9 cellular contexts compared by ENCODE assay signal in the genomic region with DNA sequence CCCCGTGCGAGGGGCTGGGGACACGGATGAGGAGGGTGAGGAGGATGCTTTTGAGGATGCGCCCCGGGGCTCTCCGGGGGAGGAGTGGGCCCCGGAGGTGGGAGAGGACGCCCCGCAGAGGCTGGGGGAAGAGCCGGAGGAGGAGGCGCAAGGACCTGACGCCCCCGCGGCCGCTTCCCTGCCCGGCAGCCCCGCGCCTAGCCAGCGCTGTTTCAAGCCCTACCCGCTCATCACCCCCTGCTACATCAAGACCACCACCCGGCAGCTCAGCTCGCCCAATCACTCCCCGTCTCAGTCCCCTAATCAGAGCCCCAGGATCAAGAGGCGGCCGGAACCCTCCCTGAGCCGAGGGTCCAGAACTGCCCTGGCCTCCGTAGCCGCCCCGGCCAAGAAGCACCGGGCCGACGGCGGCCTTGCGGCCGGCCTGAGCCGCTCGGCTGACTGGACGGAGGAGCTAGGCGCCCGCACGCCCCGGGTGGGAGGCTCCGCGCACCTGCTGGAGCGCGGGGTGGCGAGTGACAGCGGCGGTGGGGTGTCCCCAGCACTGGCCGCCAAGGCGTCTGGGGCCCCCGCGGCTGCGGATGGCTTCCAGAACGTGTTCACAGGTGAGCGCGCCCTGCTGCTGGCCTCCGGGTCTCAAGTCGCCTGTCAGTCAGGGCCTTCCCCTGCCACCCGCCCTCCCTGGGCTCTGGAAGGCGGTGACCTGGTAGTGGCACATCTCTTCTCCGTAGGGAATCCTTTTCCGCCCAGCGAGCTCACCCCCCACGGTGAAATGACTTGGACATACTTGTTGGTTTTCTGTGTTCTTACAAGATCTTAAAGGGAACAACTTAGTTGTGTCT. TPM values are rescaled to one million over a fixed set of nuclear protein-coding genes. Genes with fewer than 3 reads are reported as not detected.
DNase-seq lines count a peak whose midpoint lies in the region; ATAC-seq and TF ChIP-seq lines count a peak whose summit lies in the region.
"Had no signal": no experiment of that assay in that cellular context is flagged by ENCODE, and none has a peak within 500 bp of the region (broad histone marks: within the 10 kb centered on the region; RNA-seq: fewer than 3 reads in every experiment).

No MANE protein-coding gene starts in this region.

- BruUV-seq in MCF 10A (replicated peaks; lab: Mats Ljungman, UMichigan) = no TSS peak
- BruUV-seq in mammary epithelial cell (replicated peaks; lab: Mats Ljungman, UMichigan) = no TSS peak

- H3K9me3 Mint-ChIP-seq in MCF 10A (ENCODE audit: unreplicated experiment) = no peaks in the 10 kb centered on the region

- H4K20me1 ChIP-seq in mammary epithelial cell (ENCODE audit: insufficient read depth, low read length) = no peaks in the 10 kb centered on the region

- H3K27me3 ChIP-seq in mammary epithelial cell (ENCODE audit: insufficient read depth, low read length) (peaks cover 33% of the 10 kb centered on the region), breast epithelium (peaks cover 4 to 26% of the 10 kb centered on the region in 2 donors), upper lobe of right lung (peaks cover 60% of the 10 kb centered on the region)

- peaks cover 36% of the 10 kb centered on the region for H3K27me3 Mint-ChIP-seq in MCF 10A (ENCODE audit: insufficient read depth, unreplicated experiment)

- ATAC-seq in upper lobe of right lung = peak; percentile 39
- no peak for ATAC-seq in HG03439 (IDR thresholded peaks at IDR 0.05; ENCODE audit: unreplicated experiment)

- H3K4me3 Mint-ChIP-seq in MCF 10A (ENCODE audit: unreplicated experiment) = peak overlapping the region; percentile 21

- no peak overlapping the region for H3K9ac ChIP-seq in mammary epithelial cell (ENCODE audit: insufficient read depth, low read length)

- 11% methylated on average over 19 of the region's 65 CpGs for WGBS in mammary epithelial cell (ENCODE audit: low coverage, missing lambda C conversion rate)

- H3K4me1 Mint-ChIP-seq in MCF 10A (ENCODE audit: insufficient read depth, unreplicated experiment) = no peaks in the 10 kb centered on the region

- POLR2A ChIA-PET in MCF 10A (lab: Yijun Ruan, JAX) = no interaction called here

- TF ChIP-seq CTCF in MCF 10A (IDR thresholded peaks at IDR 0.05; ENCODE audit: unreplicated experiment) (no peak), mammary epithelial cell (conservative IDR thresholded peaks at IDR 0.05 in 1 of 2, IDR thresholded peaks at IDR 0.05 in 1 of 2; ENCODE audit: extremely low read depth in 1 of 2, insufficient read depth in 1 of 2, low read depth in 1 of 2, low read length in 2 of 2) (no peak), breast epithelium (IDR thresholded peaks at IDR 0.05) (no peak), upper lobe of right lung (IDR thresholded peaks at IDR 0.05) (no peak)

- no peaks in the 10 kb centered on the region for H3K36me3 ChIP-seq in mammary epithelial cell (ENCODE audit: insufficient read depth, low read length)
- H3K36me3 ChIP-seq in breast epithelium = no peaks in the 10 kb centered on the region
- H3K36me3 ChIP-seq in upper lobe of right lung = no peaks in the 10 kb centered on the region

- H3K4me3 ChIP-seq in mammary epithelial cell (replicated peaks in 1 of 3; ENCODE audit: insufficient read depth in 1 of 3, low read depth in 2 of 3, low read length in 3 of 3) = no peak overlapping the region
- peak overlapping the region; percentile 28 to 70 (median 55) for H3K4me3 ChIP-seq in breast epithelium
- peak overlapping the region; percentile 14 for H3K4me3 ChIP-seq in upper lobe of right lung

- no peaks in the 10 kb centered on the region for H3K36me3 Mint-ChIP-seq in MCF 10A (ENCODE audit: insufficient read depth, unreplicated experiment)

- H3K79me2 ChIP-seq in mammary epithelial cell (ENCODE audit: insufficient read depth, low read length) = no peaks in the 10 kb centered on the region

- DNase-seq in MCF 10A (ENCODE audit: unreplicated experiment) (no peak), mammary epithelial cell (no peak), breast epithelium (ENCODE audit: low spot score in 2 of 2) (no peak), left kidney (ENCODE audit: low read depth, low spot score) (peak; percentile 63), upper lobe of right lung (no peak), DMS153 (lab: John Stamatoyannopoulos, UW) (no peak), KG1 (lab: John Stamatoyannopoulos, UW) (no peak)

- dilution Hi-C loops in mammary epithelial cell (cut with HindIII; ENCODE audit: low sequenced_read_pairs) = no loop called here

- no peak overlapping the region for H2AFZ ChIP-seq in mammary epithelial cell (ENCODE audit: low read depth, low read length)

- intact Hi-C loops in MCF 10A (cut with micrococcal nuclease) = no loop called here
- intact Hi-C loops in mammary epithelial cell (cut with micrococcal nuclease) = no loop called here
- intact Hi-C loops in breast epithelium (cut with DNase I; ENCODE audit: low total_unique reads) = no loop called here
- intact Hi-C loops in upper lobe of right lung (cut with DNase I) = no loop called here

- no peak overlapping the region for H3K27ac Mint-ChIP-seq in MCF 10A (ENCODE audit: low read depth, unreplicated experiment)

- in situ Hi-C loops in mammary epithelial cell (cut with MboI; ENCODE audit: low sequenced_read_pairs in 2 of 2) = no loop called here

- no peak overlapping the region for H3K4me2 ChIP-seq in mammary epithelial cell (ENCODE audit: insufficient read depth, low read depth, low read length)

- H3K9me3 ChIP-seq in mammary epithelial cell (replicated peaks; ENCODE audit: insufficient read depth, low read length) = no peaks in the 10 kb centered on the region
- no peaks in the 10 kb centered on the region for H3K9me3 ChIP-seq in breast epithelium
- no peaks in the 10 kb centered on the region for H3K9me3 ChIP-seq in upper lobe of right lung
- H3K9me3 ChIP-seq: Caco-2 had no signal

- H3K4me1 ChIP-seq in mammary epithelial cell (ENCODE audit: insufficient read depth, low read length) = peaks cover 3% of the 10 kb centered on the region
- no peaks in the 10 kb centered on the region for H3K4me1 ChIP-seq in breast epithelium
- H3K4me1 ChIP-seq in upper lobe of right lung = peaks cover 9% of the 10 kb centered on the region

- H3K27ac ChIP-seq in mammary epithelial cell (ENCODE audit: insufficient read depth, low read depth, low read length) (no peak overlapping the region), breast epithelium (peak overlapping the region; percentile 42 to 71), upper lobe of right lung (no peak overlapping the region)

- CTCF ChIA-PET in MCF 10A (lab: Yijun Ruan, JAX) (interaction anchor here (0.5 to 1.4 kb wide), 3 partner anchors 56 to 638 kb away, joined by 4 to 8 read pairs (median 5); no protein-coding TSS in a partner anchor), mammary epithelial cell (lab: Charles Lee; ENCODE audit: low non-redundant PET) (no interaction called here)

- no peak for TF ChIP-seq POLR2A in breast epithelium (IDR thresholded peaks at IDR 0.05)

RNA-seq across cellular contexts. Expression of a gene that starts 1.7 kb away (rescaled TPM):
- total RNA-seq in MCF 10A (2022) (5.3 and 8.6 TPM in 2 replicates), mammary epithelial cell (not detected), breast epithelium (1 to 10 TPM in 2 of 3 donors, under 1 TPM in 1; 0.80 to 4.2 (median 3.3) TPM), upper lobe of right lung (0.52 TPM)
- not detected for polyA plus RNA-seq in mammary epithelial cell
- not detected for polyA minus RNA-seq in mammary epithelial cell
- total RNA-seq: Caco-2 had no signal

Comparison
In these comparisons a context has a peak if more than half of its experiments do, and no peak if none do; other contexts are left out.
1. H3K27ac ChIP-seq: peak in breast epithelium (2 of 2); none in mammary epithelial cell (single experiment) and upper lobe of right lung (single experiment).
2. H3K4me3 ChIP-seq: peak in breast epithelium (3 of 3) and upper lobe of right lung (single experiment); none in mammary epithelial cell (0 of 3).